31 cellular contexts compared by ENCODE assay signal in the genomic region with DNA sequence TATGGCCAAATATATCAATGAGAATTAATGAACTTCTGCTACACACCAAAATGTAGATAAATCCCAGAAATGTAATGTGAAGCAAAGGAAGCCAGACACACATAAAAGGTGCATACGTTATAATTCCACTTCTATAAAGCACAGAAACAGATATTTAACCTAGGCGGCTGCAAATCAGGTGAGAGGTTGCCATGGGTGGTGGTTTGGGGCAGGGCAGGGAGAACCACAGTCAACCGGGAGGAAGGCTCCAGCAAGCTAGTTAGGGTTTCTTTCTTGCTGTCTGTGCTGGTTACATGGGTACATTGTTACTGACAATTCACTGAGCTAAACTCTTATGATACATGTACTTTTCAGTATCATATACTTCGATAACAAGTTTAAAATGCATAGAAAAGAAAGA.
"Had no signal": no experiment of that assay in that cellular context is flagged by ENCODE, and none has a peak within 500 bp of the region (broad histone marks: within the 10 kb centered on the region; RNA-seq: fewer than 3 reads in every experiment).

No MANE protein-coding gene starts in this region.

- DNase-seq: Karpas-422, Kasumi-1, MG63, MM.1S, MV-4-11, NCI-H1048, NCI-H1092, NCI-H1092 treated with DMSO at 0.1 percent for 48 hours, NCI-H1105, NCI-H1417 treated with DMSO at 0.1 percent for 48 hours, NCI-H1436, NCI-H1436 treated with DMSO at 0.1 percent for 48 hours, NCI-H146, NCI-H1694, NCI-H1694 treated with DMSO at 0.1 percent for 48 hours, NCI-H187, NCI-H187 treated with DMSO at 0.1 percent for 48 hours, NCI-H1930, NCI-H2029 treated with DMSO at 0.1 percent for 48 hours, NCI-H2081, NCI-H2081 treated with DMSO at 0.1 percent for 48 hours, NCI-H2171, NCI-H2171 treated with DMSO at 0.1 percent for 48 hours, NCI-H2227 treated with DMSO at 0.1 percent for 48 hours, NCI-H226, NCI-H345, NCI-H446, NCI-H446 treated with DMSO at 0.1 percent for 48 hours, NCI-H510A, NCI-H510A treated with DMSO at 0.1 percent for 48 hours had no signal

- H3K27ac ChIP-seq: KMS-11 had no signal

- H3K27me3 ChIP-seq: MG63 had no signal

- H3K9me3 ChIP-seq: MG63 had no signal

- H3K36me3 ChIP-seq: MG63 had no signal

- H3K4me3 ChIP-seq: MG63 had no signal
